Comparison of ENCODE assay signal across 18 cellular contexts in the genomic region with DNA sequence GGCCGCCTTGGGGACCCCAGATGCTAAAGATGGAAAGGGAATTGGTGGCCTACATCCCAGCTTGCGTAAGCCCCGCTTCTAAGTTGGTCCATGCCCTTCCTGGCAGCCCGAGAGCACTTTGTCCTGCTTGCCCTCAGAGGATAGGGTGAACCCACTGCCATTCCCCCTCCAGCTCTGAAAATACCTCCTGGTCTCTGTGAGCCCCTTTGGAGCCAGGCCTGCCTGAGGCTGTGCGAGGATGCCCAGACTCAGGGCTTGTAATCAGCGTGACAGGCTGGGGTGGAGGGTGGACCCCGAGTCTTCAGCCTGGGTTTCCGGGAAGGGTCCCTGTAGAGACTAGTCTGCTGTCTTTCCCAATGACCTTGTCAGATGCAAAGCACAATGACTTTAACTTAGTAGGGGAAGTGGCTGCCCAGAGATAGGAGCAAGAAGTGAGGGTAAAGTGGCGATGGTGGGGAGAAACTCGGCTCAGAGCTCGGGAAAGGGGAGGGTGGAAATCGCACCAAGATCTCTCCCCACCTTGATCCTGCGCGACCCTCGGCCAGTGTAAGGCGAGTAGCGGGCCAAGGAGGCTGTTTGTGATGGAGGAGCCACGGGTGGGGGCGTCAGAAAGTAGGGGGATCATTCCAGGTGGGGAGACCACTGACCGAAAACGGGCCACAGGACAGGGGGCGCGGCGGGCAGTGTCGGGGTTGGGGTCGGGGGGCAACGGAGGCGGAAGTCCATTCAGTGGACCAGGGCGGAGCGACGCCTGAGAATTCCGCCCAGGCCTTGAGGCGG. TPM values are rescaled to one million over a fixed set of nuclear protein-coding genes. Genes with fewer than 3 reads are reported as not detected.
DNase-seq lines count a peak whose midpoint lies in the region; ATAC-seq, FAIRE-seq and TF ChIP-seq lines count a peak whose summit lies in the region.
"Had no signal": no experiment of that assay in that cellular context is flagged by ENCODE, and none has a peak within 500 bp of the region (broad histone marks: within the 10 kb centered on the region; RNA-seq: fewer than 3 reads in every experiment).

No MANE protein-coding gene starts in this region.

- H3K4ac ChIP-seq in mesendoderm (ENCODE audit: low read depth, low read length): no peak overlapping the region

- H3K23ac ChIP-seq in mesendoderm (ENCODE audit: low read length): no peak overlapping the region

- POLR2A ChIA-PET in HepG2 (lab: Yijun Ruan, JAX): interaction anchor here (1.3 kb wide), 1 partner anchor 35 kb away, joined by 4 read pairs; no protein-coding TSS in a partner anchor

- intact Hi-C loops in HepG2 (cut with micrococcal nuclease; ENCODE audit: unreplicated experiment) (loop anchor here (2.0 to 10.0 kb wide), 2 partner anchors 36 to 136 kb away; no protein-coding TSS in a partner anchor), right lobe of liver (cut with DNase I) (loop anchor here (5.0 to 10.0 kb wide), 3 partner anchors 184 to 189 kb away; a partner anchor contains a TSS)

- TF ChIP-seq CTCF in HepG2 (CRISPR knock-in tag; IDR thresholded peaks at IDR 0.05) (no peak), right lobe of liver (IDR thresholded peaks at IDR 0.05) (no peak), brain (conservative IDR thresholded peaks at IDR 0.05) (no peak)

- peaks cover 51% of the 10 kb centered on the region for H3K4me1 Mint-ChIP-seq in brain

- no peak for TF ChIP-seq EP300 in HepG2 (IDR thresholded peaks at IDR 0.05; ENCODE audit: low read depth in 2 of 2, low read length in 2 of 2)
- no peak for TF ChIP-seq EP300 in HepG2 (CRISPR knock-in tag; IDR thresholded peaks at IDR 0.05; ENCODE audit: borderline replicate concordance)

- H2AK5ac ChIP-seq in mesendoderm (ENCODE audit: low read length): no peak overlapping the region

- peak overlapping the region in 2 of 5 experiments; percentile 4 to 18 for H3K27ac Mint-ChIP-seq in brain

- no peak for FAIRE-seq in HepG2 (lab: Jason Lieb, UNC)
- no peak for FAIRE-seq in GM19239 (lab: Jason Lieb, UNC)
- FAIRE-seq: TTC549 had no signal

- peak overlapping the region; percentile 42 for H3K56ac ChIP-seq in mesendoderm (ENCODE audit: low read length)

- H4K8ac ChIP-seq in mesendoderm (ENCODE audit: low read depth, low read length): no peak overlapping the region

- in situ Hi-C loops in HepG2 (cut with HindIII; ENCODE audit: extremely low pct_ligation_motif_present, low pct_unique_long_range_greater_than_20kb): loop anchor here (10.0 kb wide), 1 partner anchor 174 kb away; a partner anchor contains a TSS

- H3K9ac ChIP-seq in HepG2 (ENCODE audit: insufficient read depth, low read depth, low read length): no peak overlapping the region
- peak overlapping the region; percentile 19 for H3K9ac ChIP-seq in mesendoderm (ENCODE audit: low read length)

- H3K27ac ChIP-seq in HepG2 (ENCODE audit: extremely low read length, insufficient read depth, low read length) (no peak overlapping the region), right lobe of liver (no peak overlapping the region), mesendoderm (ENCODE audit: low read depth, low read length) (no peak overlapping the region), caudate nucleus (ENCODE audit: low read depth, low read length) (no peak overlapping the region)

- no peak overlapping the region for H2BK5ac ChIP-seq in mesendoderm (ENCODE audit: low read length)

- TF ChIP-seq RAD21 in HepG2 (CRISPR knock-in tag; IDR thresholded peaks at IDR 0.05): no peak

- no peak for DNase-seq in HepG2 (ENCODE audit: low spot score)
- DNase-seq in right lobe of liver: no peak
- no peak for DNase-seq in mesendoderm
- DNase-seq in NCI-H2029 (lab: John Stamatoyannopoulos, UW): no peak
- DNase-seq in GM19239 (ENCODE audit: insufficient read length, low spot score): no peak
- DNase-seq in COR-L47 (lab: John Stamatoyannopoulos, UW): no peak
- DNase-seq in caudate nucleus (lab: John Stamatoyannopoulos, UW): no peak
- DNase-seq: AML-193; Kasumi-1; NCI-H2029 treated with DMSO at 0.1 percent for 48 hours; Right ventricle myocardium superior; stimulated activated CD4-positive, alpha-beta T cell treated with anti-CD3 and anti-CD28 coated beads, Interleukin-4, amount 100 ng/mL, for 24 hours; stimulated activated naive CD4-positive, alpha-beta T cell treated with Interleukin-2 at 50 U/mL for 16 hours had no signal

- no peak overlapping the region for H2BK120ac ChIP-seq in mesendoderm (ENCODE audit: low read depth, low read length)

- H3K4me3 Mint-ChIP-seq in brain: peak overlapping the region; percentile 62 to 71 (median 66)

- peaks cover 58% of the 10 kb centered on the region for H3K4me1 ChIP-seq in HepG2 (ENCODE audit: insufficient read depth, low read length)
- peaks cover 0 to 18% (median 0%) of the 10 kb centered on the region in 4 donors for H3K4me1 ChIP-seq in right lobe of liver
- no peaks in the 10 kb centered on the region for H3K4me1 ChIP-seq in mesendoderm (ENCODE audit: control insufficient read depth, low read depth, low read length)

- H3K79me2 ChIP-seq in HepG2 (ENCODE audit: insufficient read depth, low read length) (no peaks in the 10 kb centered on the region), mesendoderm (ENCODE audit: control insufficient read depth, insufficient read depth, low read length) (no peaks in the 10 kb centered on the region)

- H3K79me1 ChIP-seq in mesendoderm (ENCODE audit: low read length): no peaks in the 10 kb centered on the region

- H3K9me3 Mint-ChIP-seq in brain: peaks cover 0 to 9% (median 0%) of the 10 kb centered on the region in 5 experiments

- peaks cover 11 to 37% of the 10 kb centered on the region in 2 experiments; a peak in 4 of 5 replicates for H3K27me3 ChIP-seq in HepG2 (ENCODE audit: control insufficient read depth in 1 of 2, insufficient read depth in 2 of 2, low read length in 2 of 2)
- H3K27me3 ChIP-seq in right lobe of liver: peaks cover 5 to 38% of the 10 kb centered on the region in 2 donors
- H3K27me3 ChIP-seq in mesendoderm (ENCODE audit: insufficient read depth, low read length, poor library complexity): peaks cover 35% of the 10 kb centered on the region

- no peak for ATAC-seq in HepG2
- ATAC-seq in right lobe of liver: no peak

- H3K18ac ChIP-seq in mesendoderm (ENCODE audit: low read length): no peak overlapping the region

- H3K36me3 Mint-ChIP-seq in brain: no peaks in the 10 kb centered on the region

- H3K27me3 Mint-ChIP-seq in brain: peaks cover 57% of the 10 kb centered on the region

- no peak overlapping the region for H4K5ac ChIP-seq in mesendoderm (ENCODE audit: low read length)

- H3K4me3 ChIP-seq in HepG2 (replicated peaks in 1 of 3; ENCODE audit: insufficient read depth in 1 of 3, low read depth in 2 of 3, low read length in 3 of 3): peak overlapping the region in 1 of 3 experiments; percentile 16; a peak in 1 of 6 replicates
- H3K4me3 ChIP-seq in right lobe of liver: no peak overlapping the region
- no peak overlapping the region for H3K4me3 ChIP-seq in mesendoderm (ENCODE audit: low read length)

- H3K9me3 ChIP-seq in HepG2 (ENCODE audit: low read length) (no peaks in the 10 kb centered on the region), right lobe of liver (no peaks in the 10 kb centered on the region)

- BruUV-seq in HepG2 (replicated peaks; lab: Mats Ljungman, UMichigan): no TSS peak

- H3K36me3 ChIP-seq in HepG2 (replicated peaks in 1 of 2; ENCODE audit: control insufficient read depth in 1 of 2, insufficient read depth in 2 of 2, low read length in 2 of 2) (no peaks in the 10 kb centered on the region), right lobe of liver (no peaks in the 10 kb centered on the region), mesendoderm (ENCODE audit: control insufficient read depth, insufficient read depth, low read length) (no peaks in the 10 kb centered on the region)

- H2BK15ac ChIP-seq in mesendoderm (replicated peaks; ENCODE audit: low read depth): no peak overlapping the region

- no peak overlapping the region for H2AFZ ChIP-seq in HepG2 (ENCODE audit: low read length)

- 0 out of 2 replicates have a peak, but pooled peaks cover 5% of the 10 kb centered on the region for H4K20me1 ChIP-seq in HepG2 (ENCODE audit: insufficient read depth, low read length)

- H3K4me2 ChIP-seq in HepG2 (ENCODE audit: low read depth, low read length) (peak overlapping the region; percentile 70), mesendoderm (ENCODE audit: low read length) (no peak overlapping the region)

- WGBS in HepG2 (ENCODE audit: low lambda C conversion rate): 64% methylated on average over 31 of the region's 33 CpGs
- 29% methylated on average over 23 of the region's 33 CpGs for WGBS in right lobe of liver (ENCODE audit: insufficient coverage, low coverage, low lambda C conversion rate, missing lambda C conversion rate)
- WGBS in mesendoderm (ENCODE audit: extremely low coverage, insufficient coverage, low lambda C conversion rate): no CpG with 5 or more reads among the region's 33 CpGs

- CTCF ChIA-PET in HepG2 (lab: Yijun Ruan, JAX; ENCODE audit: low intra/inter-chr PET ratio, low total read pairs): no interaction called here

- no peak for TF ChIP-seq POLR2A in HepG2 (IDR thresholded peaks at IDR 0.05; ENCODE audit: insufficient read depth in 1 of 2, low read depth in 2 of 2, low read length in 2 of 2)
- no peak for TF ChIP-seq POLR2A in right lobe of liver (IDR thresholded peaks at IDR 0.05)

RNA-seq across cellular contexts. Expression of a gene that starts 2.7 kb away (rescaled TPM):
- not detected in 2 replicates for total RNA-seq in HepG2 (2016; rRNA removed; fragmentation: Illumina TruSeq; extraction: Trizol)
- total RNA-seq in HepG2 (2016; cell fraction: cytosol; rRNA removed; fragmentation: Illumina TruSeq; extraction: Trizol; ENCODE audit: low read depth): not detected in 2 replicates
- total RNA-seq in HepG2 (2016; cell fraction: insoluble cytoplasmic fraction; rRNA removed; fragmentation: Illumina TruSeq; extraction: Trizol): not detected in 2 replicates
- total RNA-seq in HepG2 (2016; cell fraction: membrane; rRNA removed; fragmentation: Illumina TruSeq; extraction: Trizol): not detected in 2 replicates
- total RNA-seq in HepG2 (2016; cell fraction: nucleus; rRNA removed; fragmentation: Illumina TruSeq; extraction: Trizol): not detected in 2 replicates
- polyA plus RNA-seq in HepG2 (2011; rRNA removed): not detected in 2 replicates
- not detected in 2 replicates for polyA plus RNA-seq in HepG2 (2011; cell fraction: cytosol; rRNA removed)
- polyA plus RNA-seq in HepG2 (2011; cell fraction: nucleus; rRNA removed): not detected in 2 replicates
- not detected in 2 replicates for polyA plus RNA-seq in HepG2 (2012)
- polyA plus RNA-seq in HepG2 (2016; cell fraction: cytosol; fragmentation: Illumina TruSeq; extraction: Trizol; ENCODE audit: low read depth): not detected in 2 replicates
- polyA plus RNA-seq in HepG2 (2016; cell fraction: insoluble cytoplasmic fraction; fragmentation: Illumina TruSeq; extraction: Trizol; ENCODE audit: low read depth): not detected in 2 replicates
- polyA plus RNA-seq in HepG2 (2016; cell fraction: membrane; fragmentation: Illumina TruSeq; extraction: Trizol; ENCODE audit: low read depth): not detected in 2 replicates
- polyA plus RNA-seq in HepG2 (2016; cell fraction: nucleus; fragmentation: Illumina TruSeq; extraction: Trizol; ENCODE audit: insufficient read depth, low read depth): not detected in 2 replicates
- not detected in 2 replicates for polyA minus RNA-seq in HepG2 (2011; rRNA and poly(A)+ RNA removed; ENCODE audit: low replicate concordance)
- polyA minus RNA-seq in HepG2 (2011; cell fraction: cytosol; rRNA and poly(A)+ RNA removed): not detected in 2 replicates
- not detected in 2 replicates for polyA minus RNA-seq in HepG2 (2011; cell fraction: nucleus; rRNA and poly(A)+ RNA removed)
- total RNA-seq in right lobe of liver: not detected
- not detected for polyA plus RNA-seq in brain (ENCODE audit: insufficient read depth, low read depth, low replicate concordance)
- polyA plus RNA-seq in mesendoderm (2013, experiment 1 of 2): 0.27 TPM
- polyA plus RNA-seq in mesendoderm (2013, experiment 2 of 2): 0.20 TPM
- total RNA-seq: activated CD8-positive, alpha-beta memory T cell treated with anti-CD3 and anti-CD28 coated beads for 36 hours; mononuclear cell; renal cortical epithelial cell; Right ventricle myocardium superior had no signal

RNA-seq across cellular contexts. Expression of a gene that starts 5.5 kb away (rescaled TPM):
- total RNA-seq in HepG2 (2016; rRNA removed; fragmentation: Illumina TruSeq; extraction: Trizol): 61.7 and 69.7 TPM in 2 replicates
- 23.7 and 29.8 TPM in 2 replicates for total RNA-seq in HepG2 (2016; cell fraction: cytosol; rRNA removed; fragmentation: Illumina TruSeq; extraction: Trizol; ENCODE audit: low read depth)
- total RNA-seq in HepG2 (2016; cell fraction: insoluble cytoplasmic fraction; rRNA removed; fragmentation: Illumina TruSeq; extraction: Trizol): 60.0 and 68.5 TPM in 2 replicates
- total RNA-seq in HepG2 (2016; cell fraction: membrane; rRNA removed; fragmentation: Illumina TruSeq; extraction: Trizol): 90.0 and 91.4 TPM in 2 replicates
- total RNA-seq in HepG2 (2016; cell fraction: nucleus; rRNA removed; fragmentation: Illumina TruSeq; extraction: Trizol): 45.6 and 50.8 TPM in 2 replicates
- 23.1 and 24.6 TPM in 2 replicates for polyA plus RNA-seq in HepG2 (2011; rRNA removed)
- polyA plus RNA-seq in HepG2 (2011; cell fraction: cytosol; rRNA removed): 23.8 and 31.3 TPM in 2 replicates
- polyA plus RNA-seq in HepG2 (2011; cell fraction: nucleus; rRNA removed): 8.9 and 10.8 TPM in 2 replicates
- polyA plus RNA-seq in HepG2 (2012): 26.0 and 27.3 TPM in 2 replicates
- polyA plus RNA-seq in HepG2 (2016; cell fraction: cytosol; fragmentation: Illumina TruSeq; extraction: Trizol; ENCODE audit: low read depth): 38.8 and 46.6 TPM in 2 replicates
- 66.5 and 67.0 TPM in 2 replicates for polyA plus RNA-seq in HepG2 (2016; cell fraction: insoluble cytoplasmic fraction; fragmentation: Illumina TruSeq; extraction: Trizol; ENCODE audit: low read depth)
- 87.3 and 91.3 TPM in 2 replicates for polyA plus RNA-seq in HepG2 (2016; cell fraction: membrane; fragmentation: Illumina TruSeq; extraction: Trizol; ENCODE audit: low read depth)
- polyA plus RNA-seq in HepG2 (2016; cell fraction: nucleus; fragmentation: Illumina TruSeq; extraction: Trizol; ENCODE audit: insufficient read depth, low read depth): 77.9 and 79.1 TPM in 2 replicates
- 42.4 and 109 TPM in 2 replicates for polyA minus RNA-seq in HepG2 (2011; rRNA and poly(A)+ RNA removed; ENCODE audit: low replicate concordance)
- 24.0 and 31.1 TPM in 2 replicates for polyA minus RNA-seq in HepG2 (2011; cell fraction: cytosol; rRNA and poly(A)+ RNA removed)
- 12.5 and 14.2 TPM in 2 replicates for polyA minus RNA-seq in HepG2 (2011; cell fraction: nucleus; rRNA and poly(A)+ RNA removed)
- 10 to 100 TPM; 15.9 to 28.5 (median 20.4) TPM for total RNA-seq in right lobe of liver
- 68.0 TPM for polyA plus RNA-seq in brain (ENCODE audit: insufficient read depth, low read depth, low replicate concordance)
- polyA plus RNA-seq in mesendoderm (2013, experiment 1 of 2): 54.8 TPM
- polyA plus RNA-seq in mesendoderm (2013, experiment 2 of 2): 54.8 TPM

RNA-seq across cellular contexts. Expression of a gene that starts 19.6 kb away (rescaled TPM):
- total RNA-seq in HepG2 (2016; rRNA removed; fragmentation: Illumina TruSeq; extraction: Trizol) (0.27 and 0.31 TPM in 2 replicates), right lobe of liver (10 to 100 TPM in 1 of 6 experiments, 1 to 10 TPM in 5; 1.5 to 34.6 (median 6.6) TPM)
- 0.09 and 0.10 TPM in 2 replicates for total RNA-seq in HepG2 (2016; cell fraction: cytosol; rRNA removed; fragmentation: Illumina TruSeq; extraction: Trizol; ENCODE audit: low read depth)
- total RNA-seq in HepG2 (2016; cell fraction: insoluble cytoplasmic fraction; rRNA removed; fragmentation: Illumina TruSeq; extraction: Trizol): 0.12 and 0.28 TPM in 2 replicates
- 0.34 TPM in 2 replicates for total RNA-seq in HepG2 (2016; cell fraction: membrane; rRNA removed; fragmentation: Illumina TruSeq; extraction: Trizol)
- total RNA-seq in HepG2 (2016; cell fraction: nucleus; rRNA removed; fragmentation: Illumina TruSeq; extraction: Trizol): 0.31 TPM in 2 replicates
- polyA plus RNA-seq in HepG2 (2011; rRNA removed) (0.22 and 0.44 TPM in 2 replicates), brain (ENCODE audit: insufficient read depth, low read depth, low replicate concordance) (4.4 TPM)
- polyA plus RNA-seq in HepG2 (2011; cell fraction: cytosol; rRNA removed): 0.19 and 0.31 TPM in 2 replicates
- 0.50 and 0.85 TPM in 2 replicates for polyA plus RNA-seq in HepG2 (2011; cell fraction: nucleus; rRNA removed)
- polyA plus RNA-seq in HepG2 (2012): 0.15 and 0.28 TPM in 2 replicates
- 0.09 and 0.19 TPM in 2 replicates for polyA plus RNA-seq in HepG2 (2016; cell fraction: cytosol; fragmentation: Illumina TruSeq; extraction: Trizol; ENCODE audit: low read depth)
- polyA plus RNA-seq in HepG2 (2016; cell fraction: insoluble cytoplasmic fraction; fragmentation: Illumina TruSeq; extraction: Trizol; ENCODE audit: low read depth): 0.29 and 0.35 TPM in 2 replicates
- 0.34 and 0.41 TPM in 2 replicates for polyA plus RNA-seq in HepG2 (2016; cell fraction: membrane; fragmentation: Illumina TruSeq; extraction: Trizol; ENCODE audit: low read depth)
- 0.17 and 0.36 TPM in 2 replicates for polyA plus RNA-seq in HepG2 (2016; cell fraction: nucleus; fragmentation: Illumina TruSeq; extraction: Trizol; ENCODE audit: insufficient read depth, low read depth)
- 0.98 and 5.5 TPM in 2 replicates for polyA minus RNA-seq in HepG2 (2011; rRNA and poly(A)+ RNA removed; ENCODE audit: low replicate concordance)
- polyA minus RNA-seq in HepG2 (2011; cell fraction: cytosol; rRNA and poly(A)+ RNA removed): 0.30 and 0.44 TPM in 2 replicates
- polyA minus RNA-seq in HepG2 (2011; cell fraction: nucleus; rRNA and poly(A)+ RNA removed): 0.25 and 0.26 TPM in 2 replicates
- 0.87 TPM for polyA plus RNA-seq in mesendoderm (2013, experiment 1 of 2)
- 0.88 TPM for polyA plus RNA-seq in mesendoderm (2013, experiment 2 of 2)

RNA-seq across cellular contexts. Expression of a gene that starts 35.4 kb away (rescaled TPM):
- total RNA-seq in HepG2 (2016; rRNA removed; fragmentation: Illumina TruSeq; extraction: Trizol) (1.7 and 9.8 TPM in 2 replicates), right lobe of liver (10 to 100 TPM in 5 of 6 experiments, 1 to 10 TPM in 1; 8.4 to 20.5 (median 14.4) TPM)
- 2.0 and 3.0 TPM in 2 replicates for total RNA-seq in HepG2 (2016; cell fraction: cytosol; rRNA removed; fragmentation: Illumina TruSeq; extraction: Trizol; ENCODE audit: low read depth)
- 2.1 and 8.9 TPM in 2 replicates for total RNA-seq in HepG2 (2016; cell fraction: insoluble cytoplasmic fraction; rRNA removed; fragmentation: Illumina TruSeq; extraction: Trizol)
- total RNA-seq in HepG2 (2016; cell fraction: membrane; rRNA removed; fragmentation: Illumina TruSeq; extraction: Trizol): 2.4 and 2.5 TPM in 2 replicates
- total RNA-seq in HepG2 (2016; cell fraction: nucleus; rRNA removed; fragmentation: Illumina TruSeq; extraction: Trizol): 14.8 and 17.7 TPM in 2 replicates
- polyA plus RNA-seq in HepG2 (2011; rRNA removed) (15.9 and 17.9 TPM in 2 replicates), brain (ENCODE audit: insufficient read depth, low read depth, low replicate concordance) (0.41 TPM)
- 3.1 and 5.5 TPM in 2 replicates for polyA plus RNA-seq in HepG2 (2011; cell fraction: cytosol; rRNA removed)
- 282 and 411 TPM in 2 replicates for polyA plus RNA-seq in HepG2 (2011; cell fraction: nucleus; rRNA removed)
- 3.9 and 4.0 TPM in 2 replicates for polyA plus RNA-seq in HepG2 (2012)
- 0.45 and 0.62 TPM in 2 replicates for polyA plus RNA-seq in HepG2 (2016; cell fraction: cytosol; fragmentation: Illumina TruSeq; extraction: Trizol; ENCODE audit: low read depth)
- 1.8 and 3.9 TPM in 2 replicates for polyA plus RNA-seq in HepG2 (2016; cell fraction: insoluble cytoplasmic fraction; fragmentation: Illumina TruSeq; extraction: Trizol; ENCODE audit: low read depth)
- 0.85 and 1.2 TPM in 2 replicates for polyA plus RNA-seq in HepG2 (2016; cell fraction: membrane; fragmentation: Illumina TruSeq; extraction: Trizol; ENCODE audit: low read depth)
- polyA plus RNA-seq in HepG2 (2016; cell fraction: nucleus; fragmentation: Illumina TruSeq; extraction: Trizol; ENCODE audit: insufficient read depth, low read depth): 47.0 and 48.9 TPM in 2 replicates
- polyA minus RNA-seq in HepG2 (2011; rRNA and poly(A)+ RNA removed; ENCODE audit: low replicate concordance): 16.5 and 27.5 TPM in 2 replicates
- 2.5 TPM in 2 replicates for polyA minus RNA-seq in HepG2 (2011; cell fraction: cytosol; rRNA and poly(A)+ RNA removed)
- polyA minus RNA-seq in HepG2 (2011; cell fraction: nucleus; rRNA and poly(A)+ RNA removed): 30.0 and 38.2 TPM in 2 replicates
- 0.31 TPM for polyA plus RNA-seq in mesendoderm (2013, experiment 1 of 2)
- 0.41 TPM for polyA plus RNA-seq in mesendoderm (2013, experiment 2 of 2)

RNA-seq across cellular contexts. Expression of a gene that starts 41.9 kb away (rescaled TPM):
- total RNA-seq in HepG2 (2016; rRNA removed; fragmentation: Illumina TruSeq; extraction: Trizol) (545 and 787 TPM in 2 replicates), right lobe of liver (100 to 1,000 TPM in 4 of 6 experiments, 10 to 100 TPM in 2; 45.4 to 156 (median 134) TPM)
- 342 and 387 TPM in 2 replicates for total RNA-seq in HepG2 (2016; cell fraction: cytosol; rRNA removed; fragmentation: Illumina TruSeq; extraction: Trizol; ENCODE audit: low read depth)
- 525 and 788 TPM in 2 replicates for total RNA-seq in HepG2 (2016; cell fraction: insoluble cytoplasmic fraction; rRNA removed; fragmentation: Illumina TruSeq; extraction: Trizol)
- total RNA-seq in HepG2 (2016; cell fraction: membrane; rRNA removed; fragmentation: Illumina TruSeq; extraction: Trizol): 707 and 829 TPM in 2 replicates
- 180 and 186 TPM in 2 replicates for total RNA-seq in HepG2 (2016; cell fraction: nucleus; rRNA removed; fragmentation: Illumina TruSeq; extraction: Trizol)
- polyA plus RNA-seq in HepG2 (2011; rRNA removed) (146 and 214 TPM in 2 replicates), brain (ENCODE audit: insufficient read depth, low read depth, low replicate concordance) (808 TPM)
- 92.5 and 127 TPM in 2 replicates for polyA plus RNA-seq in HepG2 (2011; cell fraction: cytosol; rRNA removed)
- 29.2 and 40.5 TPM in 2 replicates for polyA plus RNA-seq in HepG2 (2011; cell fraction: nucleus; rRNA removed)
- polyA plus RNA-seq in HepG2 (2012): 1,228 and 1,771 TPM in 2 replicates
- 1,048 and 1,064 TPM in 2 replicates for polyA plus RNA-seq in HepG2 (2016; cell fraction: cytosol; fragmentation: Illumina TruSeq; extraction: Trizol; ENCODE audit: low read depth)
- 1,078 and 1,177 TPM in 2 replicates for polyA plus RNA-seq in HepG2 (2016; cell fraction: insoluble cytoplasmic fraction; fragmentation: Illumina TruSeq; extraction: Trizol; ENCODE audit: low read depth)
- polyA plus RNA-seq in HepG2 (2016; cell fraction: membrane; fragmentation: Illumina TruSeq; extraction: Trizol; ENCODE audit: low read depth): 1,296 and 1,373 TPM in 2 replicates
- 473 and 475 TPM in 2 replicates for polyA plus RNA-seq in HepG2 (2016; cell fraction: nucleus; fragmentation: Illumina TruSeq; extraction: Trizol; ENCODE audit: insufficient read depth, low read depth)
- 12.9 and 31.5 TPM in 2 replicates for polyA minus RNA-seq in HepG2 (2011; rRNA and poly(A)+ RNA removed; ENCODE audit: low replicate concordance)
- polyA minus RNA-seq in HepG2 (2011; cell fraction: cytosol; rRNA and poly(A)+ RNA removed): 48.1 and 62.3 TPM in 2 replicates
- polyA minus RNA-seq in HepG2 (2011; cell fraction: nucleus; rRNA and poly(A)+ RNA removed): 53.2 and 59.9 TPM in 2 replicates
- polyA plus RNA-seq in mesendoderm (2013, experiment 1 of 2): 1,162 TPM
- 1,142 TPM for polyA plus RNA-seq in mesendoderm (2013, experiment 2 of 2)
